Comparison of ENCODE assay signal across 17 cellular contexts in genomic region chr4:184811484-184812180, GRCh38. TPM values are rescaled to one million over a fixed set of nuclear protein-coding genes. Genes with fewer than 3 reads are reported as not detected.
A peak's percentile ranks its signal among the peaks of the same experiment; 100 is the strongest.
DNase-seq lines count a peak whose midpoint lies in the region; ATAC-seq, FAIRE-seq and TF ChIP-seq lines count a peak whose summit lies in the region.
"Had no signal": no experiment of that assay in that cellular context is flagged by ENCODE, and none has a peak within 500 bp of the region (broad histone marks: within the 10 kb centered on the region; RNA-seq: fewer than 3 reads in every experiment).

No MANE protein-coding gene starts in this region.

- H2AFZ ChIP-seq in HepG2 (ENCODE audit: low read length), result no peak overlapping the region

- H3K27me3 ChIP-seq in liver (ENCODE audit: control insufficient read depth in 4 of 4, insufficient read depth in 4 of 4, low read length in 3 of 4) (no peaks in the 10 kb centered on the region), HepG2 (ENCODE audit: control insufficient read depth in 1 of 2, insufficient read depth in 2 of 2, low read length in 2 of 2) (no peaks in the 10 kb centered on the region)
- H3K27me3 ChIP-seq: pancreas, Peyer's patch had no signal

- TF ChIP-seq POLR2A in HepG2 (IDR thresholded peaks at IDR 0.05; ENCODE audit: insufficient read depth in 1 of 2, low read depth in 2 of 2, low read length in 2 of 2), result no peak

- peak overlapping the region; percentile 67 to 84 for H3K27ac ChIP-seq in liver (ENCODE audit: low read depth in 1 of 2, low read length in 2 of 2)
- H3K27ac ChIP-seq in HepG2 (ENCODE audit: extremely low read length, insufficient read depth, low read length), result no peak overlapping the region

- H3K4me3 Mint-ChIP-seq in nephron, result no peak overlapping the region
- H3K4me3 Mint-ChIP-seq: immature natural killer cell had no signal

- peaks cover 13 to 90% (median 71%) of the 10 kb centered on the region in 4 donors for H3K4me1 ChIP-seq in liver (ENCODE audit: control insufficient read depth in 4 of 4, insufficient read depth in 4 of 4, low read length in 3 of 4)
- H3K4me1 ChIP-seq in HepG2 (ENCODE audit: insufficient read depth, low read length), result peaks cover 87% of the 10 kb centered on the region

- H3K36me3 ChIP-seq in liver (ENCODE audit: control insufficient read depth in 4 of 4, insufficient read depth in 3 of 4, low read depth in 1 of 4, low read length in 3 of 4), result peaks cover 0 to 2% (median under 1%) of the 10 kb centered on the region in 4 donors
- no peaks in the 10 kb centered on the region for H3K36me3 ChIP-seq in HepG2 (replicated peaks in 1 of 2; ENCODE audit: control insufficient read depth in 1 of 2, insufficient read depth in 2 of 2, low read length in 2 of 2)
- H3K36me3 ChIP-seq: pancreas, Peyer's patch had no signal

- ATAC-seq in HepG2 (no peak), HG03108 (IDR thresholded peaks at IDR 0.05; ENCODE audit: unreplicated experiment) (no peak)
- no peak for ATAC-seq in stimulated activated naive CD8-positive, alpha-beta T cell treated with anti-CD3 and anti-CD28 coated beads, Interleukin-15, Interleukin-2, amounts not matched to agents 100 U/mL and 50 U/mL, for 24 hours
- ATAC-seq: activated CD4-positive, CD25-positive, alpha-beta regulatory T cell treated with anti-CD3 and anti-CD28 coated beads, Interleukin-2, amount 50 U/mL, for 24 hours; pancreas had no signal

- no peaks in the 10 kb centered on the region for H3K9me3 ChIP-seq in liver (ENCODE audit: control insufficient read depth in 4 of 4, low read length in 3 of 4)
- no peaks in the 10 kb centered on the region for H3K9me3 ChIP-seq in HepG2 (ENCODE audit: low read length)
- H3K9me3 ChIP-seq: pancreas, Peyer's patch had no signal

- CTCF ChIA-PET in HepG2 (lab: Yijun Ruan, JAX; ENCODE audit: low intra/inter-chr PET ratio, low total read pairs), result no interaction called here

- in situ Hi-C loops in HepG2 (cut with HindIII; ENCODE audit: extremely low pct_ligation_motif_present, low pct_unique_long_range_greater_than_20kb), result no loop called here

- TF ChIP-seq RAD21 in liver (IDR thresholded peaks at IDR 0.05), result no peak
- no peak for TF ChIP-seq RAD21 in HepG2 (CRISPR knock-in tag; IDR thresholded peaks at IDR 0.05)

- H3K4me3 ChIP-seq in liver (ENCODE audit: low read depth in 1 of 3, low read length in 3 of 3) (peak overlapping the region; percentile 4 to 7 (median 5)), HepG2 (replicated peaks in 1 of 3; ENCODE audit: insufficient read depth in 1 of 3, low read depth in 2 of 3, low read length in 3 of 3) (no peak overlapping the region), choroid plexus epithelial cell (ENCODE audit: low read depth, low read length) (no peak overlapping the region)
- H3K4me3 ChIP-seq: pancreas, Peyer's patch had no signal

- no peak for FAIRE-seq in HepG2 (lab: Jason Lieb, UNC)
- FAIRE-seq: pancreas had no signal

- H3K9ac ChIP-seq in liver (ENCODE audit: low read depth in 1 of 2, low read length in 2 of 2), result no peak overlapping the region
- H3K9ac ChIP-seq in HepG2 (ENCODE audit: insufficient read depth, low read depth, low read length), result no peak overlapping the region

- TF ChIP-seq EP300 in HepG2 (IDR thresholded peaks at IDR 0.05; ENCODE audit: low read depth in 2 of 2, low read length in 2 of 2), result no peak
- no peak for TF ChIP-seq EP300 in HepG2 (CRISPR knock-in tag; IDR thresholded peaks at IDR 0.05; ENCODE audit: borderline replicate concordance)

- no peak overlapping the region for H3K4me2 ChIP-seq in HepG2 (ENCODE audit: low read depth, low read length)

- WGBS in liver, result 54% methylated on average over 8 of the region's 8 CpGs
- 97% methylated on average over 8 of the region's 8 CpGs for WGBS in HepG2 (ENCODE audit: low lambda C conversion rate)

- DNase-seq in HepG2 (ENCODE audit: low spot score) (no peak), choroid plexus epithelial cell (ENCODE audit: low read depth) (peak; percentile 72), NCI-H524 (lab: John Stamatoyannopoulos, UW) (no peak), NCI-H524 treated with DMSO at 0.1 percent for 48 hours (lab: John Stamatoyannopoulos, UW) (no peak)
- DNase-seq in stimulated activated naive CD8-positive, alpha-beta T cell treated with anti-CD3 and anti-CD28 coated beads, Interleukin-15, Interleukin-2, amounts not matched to agents 100 U/mL and 50 U/mL, for 24 hours, result no peak
- DNase-seq: activated naive CD4-positive, alpha-beta T cell treated with Interleukin-2 at 50 U/mL for 16 hours; effector memory CD4-positive, alpha-beta T cell; GDM1; immature natural killer cell; NCI-H1417 treated with DMSO at 0.1 percent for 48 hours; NCI-H345; pancreas had no signal

- H3K4me1 Mint-ChIP-seq in nephron, result peaks cover 75% of the 10 kb centered on the region

- H3K36me3 Mint-ChIP-seq in nephron (ENCODE audit: low read depth), result no peaks in the 10 kb centered on the region

- peaks cover 5% of the 10 kb centered on the region for H3K27me3 Mint-ChIP-seq in nephron (ENCODE audit: low read depth)

- H3K9me3 Mint-ChIP-seq in nephron, result no peaks in the 10 kb centered on the region
- H3K9me3 Mint-ChIP-seq: immature natural killer cell had no signal

- intact Hi-C loops in HepG2 (cut with micrococcal nuclease; ENCODE audit: unreplicated experiment), result loop anchor here (5.0 kb wide), 1 partner anchor 64 kb away; no protein-coding TSS in a partner anchor

- BruUV-seq in HepG2 (replicated peaks; lab: Mats Ljungman, UMichigan), result no TSS peak

- H3K27ac Mint-ChIP-seq in nephron, result peak overlapping the region; percentile 46 to 74 (median 58)
- H3K27ac Mint-ChIP-seq: immature natural killer cell had no signal

- TF ChIP-seq CTCF in liver (IDR thresholded peaks at IDR 0.05; ENCODE audit: low read depth, low read length, missing input control) (no peak), HepG2 (CRISPR knock-in tag; IDR thresholded peaks at IDR 0.05) (no peak), choroid plexus epithelial cell (conservative IDR thresholded peaks at IDR 0.05; ENCODE audit: low read depth, low read length) (no peak), nephron (IDR thresholded peaks at IDR 0.05; ENCODE audit: unreplicated experiment in 3 of 3) (no peak)

- peaks cover 3% of the 10 kb centered on the region for H3K79me2 ChIP-seq in HepG2 (ENCODE audit: insufficient read depth, low read length)

- POLR2A ChIA-PET in HepG2 (lab: Yijun Ruan, JAX), result no interaction called here

- no peaks in the 10 kb centered on the region for H4K20me1 ChIP-seq in HepG2 (ENCODE audit: insufficient read depth, low read length)

TF ChIP-seq in HepG2, 621 proteins besides CTCF, POLR2A, EP300 and RAD21:
- no peak for TF ChIP-seq NFIB (CRISPR knock-in tag; IDR thresholded peaks at IDR 0.05; ENCODE audit: borderline replicate concordance)
- TF ChIP-seq TRAFD1 (CRISPR knock-in tag; IDR thresholded peaks at IDR 0.05; ENCODE audit: borderline replicate concordance), result no peak
- peak in 1 of 2 experiments; percentile 37; a peak in 1 of 4 replicates for TF ChIP-seq MAFK (conservative IDR thresholded peaks at IDR 0.05 in 1 of 2, IDR thresholded peaks at IDR 0.05 in 1 of 2; ENCODE audit: low read length in 2 of 2)
TF ChIP-seq in HepG2: peak in this region for 1.

RNA-seq across cellular contexts. Expression of gene ACSL1, which starts 14.1 kb away (rescaled TPM):
- total RNA-seq in liver (1,000 to 10,000 TPM in 1 of 2 donors, 100 to 1,000 TPM in 1; 210 to 2,226 TPM), HepG2 (2016; rRNA removed; fragmentation: Illumina TruSeq; extraction: Trizol) (29.8 and 38.2 TPM in 2 replicates)
- polyA plus RNA-seq in liver (1,000 to 10,000 TPM in 1 of 2 donors, 100 to 1,000 TPM in 1; 704 to 1,052 TPM), HepG2 (2011; rRNA removed) (10.0 and 14.3 TPM in 2 replicates)
- total RNA-seq in HepG2 (2016; cell fraction: cytosol; rRNA removed; fragmentation: Illumina TruSeq; extraction: Trizol; ENCODE audit: low read depth), result 5.1 and 5.5 TPM in 2 replicates
- 27.7 and 32.5 TPM in 2 replicates for total RNA-seq in HepG2 (2016; cell fraction: insoluble cytoplasmic fraction; rRNA removed; fragmentation: Illumina TruSeq; extraction: Trizol)
- total RNA-seq in HepG2 (2016; cell fraction: membrane; rRNA removed; fragmentation: Illumina TruSeq; extraction: Trizol), result 15.6 and 17.1 TPM in 2 replicates
- 33.0 and 35.9 TPM in 2 replicates for total RNA-seq in HepG2 (2016; cell fraction: nucleus; rRNA removed; fragmentation: Illumina TruSeq; extraction: Trizol)
- polyA plus RNA-seq in HepG2 (2011; cell fraction: cytosol; rRNA removed), result 5.5 and 11.2 TPM in 2 replicates
- 10.0 and 18.6 TPM in 2 replicates for polyA plus RNA-seq in HepG2 (2011; cell fraction: nucleus; rRNA removed)
- 8.5 and 20.6 TPM in 2 replicates for polyA plus RNA-seq in HepG2 (2012)
- polyA plus RNA-seq in HepG2 (2016; cell fraction: cytosol; fragmentation: Illumina TruSeq; extraction: Trizol; ENCODE audit: low read depth), result 3.5 and 4.7 TPM in 2 replicates
- polyA plus RNA-seq in HepG2 (2016; cell fraction: insoluble cytoplasmic fraction; fragmentation: Illumina TruSeq; extraction: Trizol; ENCODE audit: low read depth), result 31.0 and 31.7 TPM in 2 replicates
- 10.4 and 12.2 TPM in 2 replicates for polyA plus RNA-seq in HepG2 (2016; cell fraction: membrane; fragmentation: Illumina TruSeq; extraction: Trizol; ENCODE audit: low read depth)
- polyA plus RNA-seq in HepG2 (2016; cell fraction: nucleus; fragmentation: Illumina TruSeq; extraction: Trizol; ENCODE audit: insufficient read depth, low read depth), result 44.4 and 47.7 TPM in 2 replicates
- 14.8 and 18.9 TPM in 2 replicates for polyA minus RNA-seq in HepG2 (2011; rRNA and poly(A)+ RNA removed; ENCODE audit: low replicate concordance)
- polyA minus RNA-seq in HepG2 (2011; cell fraction: cytosol; rRNA and poly(A)+ RNA removed), result 11.4 and 23.7 TPM in 2 replicates
- 11.5 and 23.1 TPM in 2 replicates for polyA minus RNA-seq in HepG2 (2011; cell fraction: nucleus; rRNA and poly(A)+ RNA removed)

Comparison
In these comparisons a context has a peak if more than half of its experiments do, and no peak if none do; other contexts are left out.
1. H3K4me3 ChIP-seq: peak in liver (3 of 3); none in HepG2 (0 of 3) and choroid plexus epithelial cell (single experiment).
2. RNA of gene ACSL1, which starts 14.1 kb away (total RNA-seq): 210 to 2,226 TPM in liver; 5.1 to 38.2 TPM in HepG2; every median in the first group is over 4 times any median in the second.